29 cellular contexts compared by ENCODE assay signal in genomic region chr11:12884751-12885318, GRCh38.
DNase-seq lines count a peak whose midpoint lies in the region; ATAC-seq and TF ChIP-seq lines count a peak whose summit lies in the region.
"Had no signal": no experiment of that assay in that cellular context is flagged by ENCODE, and none has a peak within 500 bp of the region (broad histone marks: within the 10 kb centered on the region; RNA-seq: fewer than 3 reads in every experiment).

No MANE protein-coding gene starts in this region.

- H3K27ac ChIP-seq in sigmoid colon = peak overlapping the region in 3 of 4 donors; percentile 75 to 91 (median 86)
- H3K27ac ChIP-seq: breast epithelium, epithelial cell of prostate, left lung, suprapubic skin had no signal

- peaks cover 0 to 37% (median 4%) of the 10 kb centered on the region in 4 donors for H3K36me3 ChIP-seq in sigmoid colon
- H3K36me3 ChIP-seq: breast epithelium had no signal

- H3K27me3 ChIP-seq in sigmoid colon = no peaks in the 10 kb centered on the region
- H3K27me3 ChIP-seq: breast epithelium, left lung, suprapubic skin had no signal

- H3K4me3 ChIP-seq in fibroblast of villous mesenchyme (ENCODE audit: low read depth, low read length) (no peak overlapping the region), sigmoid colon (no peak overlapping the region)
- H3K4me3 ChIP-seq: breast epithelium, left lung, suprapubic skin had no signal

- WGBS in sigmoid colon, 2 donors = 87 to 90% methylated on average over 5 of the region's 5 CpGs

- peaks cover 0 to 62% (median 51%) of the 10 kb centered on the region in 4 donors for H3K4me1 ChIP-seq in sigmoid colon
- H3K4me1 ChIP-seq: breast epithelium had no signal

- peak in 3 of 4 donors; percentile 73 to 91 (median 83) for TF ChIP-seq EP300 in sigmoid colon (IDR thresholded peaks at IDR 0.05)

- no peak for TF ChIP-seq POLR2A in sigmoid colon (IDR thresholded peaks at IDR 0.05)

- TF ChIP-seq CTCF in fibroblast of villous mesenchyme (IDR thresholded peaks at IDR 0.05; ENCODE audit: insufficient read depth, low read depth, low read length) = no peak
- TF ChIP-seq CTCF in sigmoid colon (IDR thresholded peaks at IDR 0.05) = no peak

- DNase-seq in GM04503 (ENCODE audit: low read depth) (peak; percentile 85), fibroblast of villous mesenchyme (ENCODE audit: low read depth) (peak; percentile 71), sigmoid colon (peak; percentile 86), sciatic nerve (ENCODE audit: low spot score) (no peak), dermis blood vessel endothelial cell (no peak)
- DNase-seq in activated T-cell treated with anti-CD3 and anti-CD28 coated beads, Interleukin-2, amount 50 U/mL, for 1 hour = no peak
- DNase-seq: activated CD4-positive, alpha-beta T cell treated with anti-CD3 and anti-CD28 coated beads, Interleukin-2, amount 50 U/mL, for 1 hour; activated naive CD4-positive, alpha-beta T cell; activated T-cell treated with anti-CD3 and anti-CD28 coated beads, Interleukin-2, amount 50 U/mL, for 48 hours; effector CD4-positive, alpha-beta T cell; foreskin melanocyte; GOT3; immature natural killer cell; left lung; mesendoderm; naive thymus-derived CD8-positive, alpha-beta T cell; NCI-H2171 treated with DMSO at 0.1 percent for 48 hours; NCI-H524 treated with DMSO at 0.1 percent for 48 hours; retina; SHP77 treated with DMSO at 0.1 percent for 48 hours; stimulated activated CD4-positive, alpha-beta T cell treated with anti-CD3 and anti-CD28 coated beads, Interleukin-2, amount 100 ng/mL, for 48 hours; SW 1271; T1000 had no signal

- H3K9me3 ChIP-seq in sigmoid colon = no peaks in the 10 kb centered on the region
- H3K9me3 ChIP-seq: breast epithelium, left lung, suprapubic skin had no signal

- intact Hi-C loops in sigmoid colon (cut with DNase I) (loop anchor here (2.0 to 10.0 kb wide), 3 partner anchors 73 to 350 kb away; no protein-coding TSS in a partner anchor), sciatic nerve (cut with DNase I) (no loop called here)

- peak; percentile 5; the same call in 1 of the 3 replicates for ATAC-seq in SK-N-SH treated with all-trans-retinoic acid at 6 μM for 48 hours
- no peak for ATAC-seq in sciatic nerve
- ATAC-seq in HG02840 (IDR thresholded peaks at IDR 0.05; ENCODE audit: low FRiP score, unreplicated experiment) = no peak
- ATAC-seq: left lung; naive thymus-derived CD8-positive, alpha-beta T cell; Panc1 had no signal

TF ChIP-seq in SK-N-SH treated with all-trans-retinoic acid at 6 μM for 48 hours, 23 proteins besides CTCF, POLR2A, EP300 and RAD21:
- no peak for TF ChIP-seq RARB (CRISPR knock-in tag; IDR thresholded peaks at IDR 0.05)
- no peak for TF ChIP-seq TSHZ2 (CRISPR knock-in tag; IDR thresholded peaks at IDR 0.05)
- no peak for TF ChIP-seq PPARA (CRISPR knock-in tag; IDR thresholded peaks at IDR 0.05; ENCODE audit: borderline replicate concordance)
- TF ChIP-seq POU6F1 (CRISPR knock-in tag; IDR thresholded peaks at IDR 0.05; ENCODE audit: borderline replicate concordance, low read depth) = no peak
- no peak for TF ChIP-seq CSRNP3 (CRISPR knock-in tag; IDR thresholded peaks at IDR 0.05)
- TF ChIP-seq PATZ1 (CRISPR knock-in tag; IDR thresholded peaks at IDR 0.05; ENCODE audit: borderline replicate concordance) = no peak
- TF ChIP-seq ISL1 (CRISPR knock-in tag; IDR thresholded peaks at IDR 0.05) = no peak
- TF ChIP-seq ESRRG (CRISPR knock-in tag; IDR thresholded peaks at IDR 0.05) = no peak
- TF ChIP-seq GLIS3 (CRISPR knock-in tag; IDR thresholded peaks at IDR 0.05) = no peak
- no peak for TF ChIP-seq CSDC2 (CRISPR knock-in tag; IDR thresholded peaks at IDR 0.05)
- TF ChIP-seq CREB5 (CRISPR knock-in tag; IDR thresholded peaks at IDR 0.05; ENCODE audit: low read depth) = no peak
- TF ChIP-seq OSR1 (CRISPR knock-in tag; IDR thresholded peaks at IDR 0.05) = no peak
- no peak for TF ChIP-seq ZNF8 (CRISPR knock-in tag; IDR thresholded peaks at IDR 0.05)
- TF ChIP-seq ZC3H10 (CRISPR knock-in tag; IDR thresholded peaks at IDR 0.05) = no peak
- no peak for TF ChIP-seq BACH2 (CRISPR knock-in tag; IDR thresholded peaks at IDR 0.05; ENCODE audit: borderline replicate concordance)
- no peak for TF ChIP-seq ARNTL (CRISPR knock-in tag; IDR thresholded peaks at IDR 0.05; ENCODE audit: borderline replicate concordance, low read depth)
- no peak for TF ChIP-seq ZFP30 (CRISPR knock-in tag; IDR thresholded peaks at IDR 0.05)
- TF ChIP-seq TCF4 (CRISPR knock-in tag; IDR thresholded peaks at IDR 0.05; ENCODE audit: borderline replicate concordance) = no peak

Comparison
In these comparisons a context has a peak if more than half of its experiments do, and no peak if none do; other contexts are left out.
1. DNase-seq: peak in GM04503 (single experiment), fibroblast of villous mesenchyme (single experiment) and sigmoid colon (single experiment); none in sciatic nerve (single experiment), activated T-cell treated with anti-CD3 and anti-CD28 coated beads, Interleukin-2, amount 50 U/mL, for 1 hour (single experiment) and dermis blood vessel endothelial cell (single experiment).